8 cellular contexts compared by ENCODE assay signal in genomic region chr9:111482656-111483418, GRCh38.
DNase-seq lines count a peak whose midpoint lies in the region; ATAC-seq and TF ChIP-seq lines count a peak whose summit lies in the region.

No MANE protein-coding gene starts in this region.

- peak; percentile 59 for DNase-seq in NK-92 treated with Interleukin-12 subunit alpha and Interleukin-12 subunit beta, amount 100 ng/mL, for 24 hours (lab: John Stamatoyannopoulos, UW)
- DNase-seq in NK-92 (lab: John Stamatoyannopoulos, UW; ENCODE audit: unreplicated experiment) = no peak
- peak; percentile 51 for DNase-seq in NCI-H2196 (lab: John Stamatoyannopoulos, UW; ENCODE audit: unreplicated experiment)
- DNase-seq in activated CD4-positive, alpha-beta T cell treated with anti-CD3 and anti-CD28 coated beads for 24 hours (ENCODE audit: low read depth in 2 of 2) = peak; percentile 27 to 48
- peak; percentile 74 for DNase-seq in choroid plexus epithelial cell (ENCODE audit: low read depth)
- DNase-seq in stimulated activated CD4-positive, alpha-beta T cell treated with anti-CD3 and anti-CD28 coated beads, Interleukin-1b, Interleukin-23, amount 100 ng/mL, for 4 hours (ENCODE audit: low read depth in 2 of 2) = peak; percentile 33 to 48

- peak overlapping the region; percentile 89 for H3K27ac ChIP-seq in layer of hippocampus (ENCODE audit: low read depth, low read length)

- no peaks in the 10 kb centered on the region for H3K27me3 ChIP-seq in layer of hippocampus (ENCODE audit: control insufficient read depth, insufficient read depth, low read length)

- H3K4me3 ChIP-seq in choroid plexus epithelial cell (ENCODE audit: low read depth, low read length) = peak overlapping the region; percentile 95

- peak; percentile 61 for ATAC-seq in HG02970 (IDR thresholded peaks at IDR 0.05; ENCODE audit: low FRiP score, unreplicated experiment)

- no peak for TF ChIP-seq CTCF in choroid plexus epithelial cell (conservative IDR thresholded peaks at IDR 0.05; ENCODE audit: low read depth, low read length)
